ENCODE assay signal across 1 cellular context in genomic region chr17:32590974-32591373, GRCh38.
TF ChIP-seq lines count a peak whose summit lies in the region.

No MANE protein-coding gene starts in this region.

TF ChIP-seq in H1, 55 proteins besides CTCF, POLR2A, EP300 and RAD21:
- TF ChIP-seq SIX5 (IDR thresholded peaks at IDR 0.05; ENCODE audit: low read depth, low read length) (no peak), YY1 (IDR thresholded peaks at IDR 0.05; ENCODE audit: low read depth, low read length) (no peak), PHF8 (conservative IDR thresholded peaks at IDR 0.05; ENCODE audit: low read depth, low read length) (no peak), SIN3A (conservative IDR thresholded peaks at IDR 0.05 in 1 of 2, IDR thresholded peaks at IDR 0.05 in 1 of 2; ENCODE audit: low read depth in 1 of 2, low read length in 2 of 2) (no peak), TCF12 (IDR thresholded peaks at IDR 0.05; ENCODE audit: low read depth, low read length) (no peak), SUZ12 (IDR thresholded peaks at IDR 0.05; ENCODE audit: low read length) (no peak), RXRA (IDR thresholded peaks at IDR 0.05; ENCODE audit: insufficient read depth, low read depth, low read length) (no peak), CEBPB (IDR thresholded peaks at IDR 0.05; ENCODE audit: low read depth, low read length) (no peak), SP4 (IDR thresholded peaks at IDR 0.05; ENCODE audit: low read length) (no peak), TAF1 (IDR thresholded peaks at IDR 0.05; ENCODE audit: low read depth, low read length) (no peak), RFX5 (IDR thresholded peaks at IDR 0.05; ENCODE audit: borderline replicate concordance, low read depth, low read length) (no peak), SRF (IDR thresholded peaks at IDR 0.05; ENCODE audit: low read depth, low read length) (no peak), CREB1 (IDR thresholded peaks at IDR 0.05) (no peak), SIRT6 (IDR thresholded peaks at IDR 0.05; ENCODE audit: low read length) (no peak), ATF2 (IDR thresholded peaks at IDR 0.05; ENCODE audit: low read length) (no peak), CTBP2 (IDR thresholded peaks at IDR 0.05; ENCODE audit: borderline replicate concordance, insufficient read depth, insufficient read length, low read length) (no peak), KDM4A (IDR thresholded peaks at IDR 0.05; ENCODE audit: low read depth, low read length, severe bottlenecking) (no peak)
